ENCODE assay signal across 8 cellular contexts in the genomic region with DNA sequence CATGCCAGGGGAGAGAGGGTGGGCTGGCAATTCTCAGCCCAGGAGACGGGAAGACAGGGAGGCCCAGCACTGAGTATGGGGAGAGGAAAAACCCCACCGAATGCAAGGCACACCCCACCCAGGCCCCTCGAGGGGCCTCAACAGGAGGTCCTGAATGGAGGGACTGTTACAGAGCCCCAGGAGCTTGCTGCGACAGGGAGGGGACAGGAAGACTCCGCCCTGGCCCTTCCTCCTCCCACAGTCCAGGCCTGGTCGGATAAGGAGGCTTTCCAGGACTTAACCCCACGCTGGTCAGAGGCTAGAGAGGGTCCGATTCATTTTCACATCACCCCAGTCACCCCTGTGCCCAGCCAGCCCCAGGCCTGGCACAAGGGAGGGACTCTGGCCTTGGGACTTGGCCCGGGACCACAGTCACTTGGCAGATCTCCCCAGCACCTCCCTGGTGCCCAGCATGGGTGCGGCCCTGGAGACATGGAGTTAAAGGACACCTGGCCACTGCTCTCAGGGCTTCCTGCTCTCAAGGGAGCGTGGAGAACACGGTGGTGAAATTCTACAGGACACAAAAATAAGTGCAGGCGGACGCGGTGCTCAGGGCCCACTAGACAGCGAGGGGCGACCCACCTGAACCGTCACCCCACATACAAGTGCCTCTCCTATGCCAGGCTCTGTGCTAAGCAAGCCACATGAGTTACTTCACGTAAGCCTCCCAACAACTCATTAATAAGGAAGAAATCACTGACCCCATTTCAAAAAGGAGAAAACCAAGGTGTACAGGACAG. TPM values are rescaled to one million over a fixed set of nuclear protein-coding genes. Genes with fewer than 3 reads are reported as not detected.
DNase-seq lines count a peak whose midpoint lies in the region; ATAC-seq, FAIRE-seq and TF ChIP-seq lines count a peak whose summit lies in the region.

No MANE protein-coding gene starts in this region.

- FAIRE-seq in A549 (lab: Jason Lieb, UNC): no peak

- no peak for TF ChIP-seq EP300 in A549 (IDR thresholded peaks at IDR 0.05)

- TF ChIP-seq CTCF in A549 (IDR thresholded peaks at IDR 0.05): no peak
- TF ChIP-seq CTCF in HFF-Myc (IDR thresholded peaks at IDR 0.05; ENCODE audit: low read depth, low read length, missing control alignments): no peak
- TF ChIP-seq CTCF in ascending aorta (IDR thresholded peaks at IDR 0.05): no peak

- 5% methylated on average over 18 of the region's 19 CpGs for WGBS in A549 (ENCODE audit: missing lambda C conversion rate)

- peak overlapping the region; percentile 82 for H3K4me3 ChIP-seq in A549
- peak overlapping the region; percentile 81 for H3K4me3 ChIP-seq in HFF-Myc (replicated peaks; ENCODE audit: low read depth, low read length)
- H3K4me3 ChIP-seq in ascending aorta: peak overlapping the region; percentile 97 to 99
- peak overlapping the region; percentile 66 for H3K4me3 ChIP-seq in iPS-20b (ENCODE audit: low read length)

- peak overlapping the region; percentile 73; the same call in 1 of the 2 replicates for H3K9ac ChIP-seq in iPS-20b (ENCODE audit: low read depth, low read length)

- H3K27me3 ChIP-seq in ascending aorta: no peaks in the 10 kb centered on the region
- peaks cover 24% of the 10 kb centered on the region for H3K27me3 ChIP-seq in iPS-20b (ENCODE audit: insufficient read depth, low read length)

- intact Hi-C loops in ascending aorta (cut with DNase I): no loop called here

- POLR2A ChIA-PET in A549 (lab: Yijun Ruan, JAX): interaction anchor here (1.5 to 1.6 kb wide), 2 partner anchors 11 to 18 kb away, joined by 3 to 7 read pairs; no protein-coding TSS in a partner anchor

- peak overlapping the region; percentile 84 for H3K27ac Mint-ChIP-seq in stimulated activated effector memory CD8-positive, alpha-beta T cell treated with anti-CD3 and anti-CD28 coated beads, Interleukin-12 subunit alpha, Interleukin-12 subunit beta, amount 100 ng/mL, for 72 hours

- peak; percentile 12 to 67; a peak in 3 of 6 replicates for ATAC-seq in A549
- no peak for ATAC-seq in stimulated activated effector memory CD8-positive, alpha-beta T cell treated with anti-CD3 and anti-CD28 coated beads, Interleukin-12 subunit alpha, Interleukin-12 subunit beta, amount 100 ng/mL, for 72 hours
- no peak for ATAC-seq in GM18498 (IDR thresholded peaks at IDR 0.05; ENCODE audit: unreplicated experiment)
- no peak for ATAC-seq in GM18505 (IDR thresholded peaks at IDR 0.05; ENCODE audit: unreplicated experiment)
- no peak for ATAC-seq in GM19397 (IDR thresholded peaks at IDR 0.05; ENCODE audit: unreplicated experiment)

- TF ChIP-seq RAD21 in A549 (conservative IDR thresholded peaks at IDR 0.05 in 1 of 2, IDR thresholded peaks at IDR 0.05 in 1 of 2): no peak

- TF ChIP-seq POLR2A in A549 (IDR thresholded peaks at IDR 0.05; ENCODE audit: low read length): no peak; the same call in 1 of the 2 replicates
- TF ChIP-seq POLR2A in GM18505 (IDR thresholded peaks at IDR 0.05; ENCODE audit: borderline replicate concordance, extremely low read depth, insufficient read depth, insufficient read length): no peak

- H3K36me3 Mint-ChIP-seq in stimulated activated effector memory CD8-positive, alpha-beta T cell treated with anti-CD3 and anti-CD28 coated beads, Interleukin-12 subunit alpha, Interleukin-12 subunit beta, amount 100 ng/mL, for 72 hours: peaks cover 18% of the 10 kb centered on the region

- peaks cover 45% of the 10 kb centered on the region for H3K4me1 Mint-ChIP-seq in stimulated activated effector memory CD8-positive, alpha-beta T cell treated with anti-CD3 and anti-CD28 coated beads, Interleukin-12 subunit alpha, Interleukin-12 subunit beta, amount 100 ng/mL, for 72 hours

- H3K36me3 ChIP-seq in ascending aorta: no peaks in the 10 kb centered on the region
- no peaks in the 10 kb centered on the region for H3K36me3 ChIP-seq in iPS-20b (ENCODE audit: insufficient read depth, low read depth, low read length)

- peak overlapping the region; percentile 97 for H3K4me2 ChIP-seq in A549

- H3K27ac ChIP-seq in A549 (peak overlapping the region; percentile 92 to 93), ascending aorta (peak overlapping the region; percentile 85 to 96), iPS-20b (ENCODE audit: low read length) (no peak overlapping the region)

- DNase-seq in A549 (ENCODE audit: low read depth in 1 of 2, low spot score in 1 of 2): peak in 1 of 2 experiments; percentile 61
- DNase-seq in HFF-Myc (ENCODE audit: extremely low read depth, low read depth): no peak
- peak in 1 of 2 donors; percentile 86 for DNase-seq in ascending aorta (ENCODE audit: low spot score in 2 of 2)
- DNase-seq in stimulated activated effector memory CD8-positive, alpha-beta T cell treated with anti-CD3 and anti-CD28 coated beads, Interleukin-12 subunit alpha, Interleukin-12 subunit beta, amount 100 ng/mL, for 72 hours (ENCODE audit: low spot score in 2 of 2): no peak

- peak overlapping the region; percentile 78 for H3K4me3 Mint-ChIP-seq in stimulated activated effector memory CD8-positive, alpha-beta T cell treated with anti-CD3 and anti-CD28 coated beads, Interleukin-12 subunit alpha, Interleukin-12 subunit beta, amount 100 ng/mL, for 72 hours

- CTCF ChIA-PET in A549 (lab: Yijun Ruan, JAX): interaction anchor here (0.7 to 2.6 kb wide), 8 partner anchors 10 to 63 kb away, joined by 3 to 12 read pairs (median 6); no protein-coding TSS in a partner anchor

- no peaks in the 10 kb centered on the region for H3K9me3 Mint-ChIP-seq in stimulated activated effector memory CD8-positive, alpha-beta T cell treated with anti-CD3 and anti-CD28 coated beads, Interleukin-12 subunit alpha, Interleukin-12 subunit beta, amount 100 ng/mL, for 72 hours

- H3K9me3 ChIP-seq in A549 (no peaks in the 10 kb centered on the region), ascending aorta (no peaks in the 10 kb centered on the region), iPS-20b (ENCODE audit: insufficient read depth, low read depth, low read length) (no peaks in the 10 kb centered on the region)

- H3K4me1 ChIP-seq in A549: peaks cover 75% of the 10 kb centered on the region
- peaks cover 25 to 45% of the 10 kb centered on the region in 2 donors for H3K4me1 ChIP-seq in ascending aorta
- peaks cover 26% of the 10 kb centered on the region for H3K4me1 ChIP-seq in iPS-20b (ENCODE audit: insufficient read depth, low read length)

TF ChIP-seq in A549, 52 proteins besides CTCF, POLR2A, EP300 and RAD21:
- TF ChIP-seq ESRRA (IDR thresholded peaks at IDR 0.05; ENCODE audit: borderline replicate concordance, low read length) (no peak), SMC3 (IDR thresholded peaks at IDR 0.05) (no peak), FOSL2 (IDR thresholded peaks at IDR 0.05) (no peak), FOSL2 (CRISPR knock-in tag; IDR thresholded peaks at IDR 0.05) (no peak)
- TF ChIP-seq, protein P1, sequence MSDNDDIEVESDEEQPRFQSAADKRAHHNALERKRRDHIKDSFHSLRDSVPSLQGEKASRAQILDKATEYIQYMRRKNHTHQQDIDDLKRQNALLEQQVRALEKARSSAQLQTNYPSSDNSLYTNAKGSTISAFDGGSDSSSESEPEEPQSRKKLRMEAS (IDR thresholded peaks at IDR 0.05): peak; percentile 10; the same call in 1 of the 2 replicates

RNA-seq across cellular contexts. Expression of a gene that starts 44.8 kb away (rescaled TPM):
- 13.3 and 20.4 TPM in 2 replicates for polyA plus RNA-seq in A549 (2011; rRNA removed)
- polyA plus RNA-seq in A549 (2012; cell fraction: cytosol; rRNA removed): 12.7 and 14.5 TPM in 2 replicates
- polyA plus RNA-seq in A549 (2012; cell fraction: nucleus; rRNA removed): 16.5 and 22.0 TPM in 2 replicates
- polyA plus RNA-seq in A549 (2017; fragmentation: RNase III; extraction: RNeasy Plus Mini Kit Qiagen cat#74134 plus additional on column Dnase treatment): 16.1 to 22.6 TPM (median 19.8 TPM) in 3 replicates
- 22.3 and 22.9 TPM in 2 replicates for polyA minus RNA-seq in A549 (2011; rRNA and poly(A)+ RNA removed)
- total RNA-seq in ascending aorta: 29.3 TPM

Comparison
In these comparisons a context has a peak if more than half of its experiments do, and no peak if none do; other contexts are left out.
1. ATAC-seq: peak in A549 (2 of 2); none in stimulated activated effector memory CD8-positive, alpha-beta T cell treated with anti-CD3 and anti-CD28 coated beads, Interleukin-12 subunit alpha, Interleukin-12 subunit beta, amount 100 ng/mL, for 72 hours (single experiment), GM18498 (single experiment), GM18505 (single experiment) and GM19397 (single experiment).
2. Peak in every context shown above with its lines, with median percentiles within 50 percentile points of each other: H3K4me3 ChIP-seq.